ENCODE assay signal across 27 cellular contexts in the genomic region with DNA sequence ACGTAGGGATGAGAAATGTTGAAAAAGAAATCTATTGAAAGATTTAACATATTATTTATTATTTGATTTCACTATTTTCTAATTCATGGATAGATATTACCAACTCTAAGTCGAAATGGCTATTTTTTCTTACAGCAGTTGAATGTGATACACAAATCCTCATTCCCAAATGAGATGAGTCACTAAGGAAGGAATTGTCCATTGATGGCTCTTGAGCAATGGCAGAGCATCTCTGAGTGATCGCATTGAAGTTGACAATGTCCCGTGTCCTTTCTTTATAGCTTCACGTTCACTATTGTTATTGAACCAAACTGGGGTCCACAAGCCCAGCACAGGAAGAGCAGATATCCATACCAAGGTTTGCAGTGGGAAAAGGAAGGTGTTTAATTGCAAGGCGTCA.
"Had no signal": no experiment of that assay in that cellular context is flagged by ENCODE, and none has a peak within 500 bp of the region (broad histone marks: within the 10 kb centered on the region; RNA-seq: fewer than 3 reads in every experiment).

No MANE protein-coding gene starts in this region.

- H3K27me3 Mint-ChIP-seq: activated CD4-positive, alpha-beta memory T cell treated with anti-CD3 and anti-CD28 coated beads, Interleukin-2, amount 10 ng/mL, durations not matched to agents 7 days and 5 days; activated CD4-positive, alpha-beta T cell treated with anti-CD3 and anti-CD28 coated beads, Interleukin-2, amount 10 ng/mL, durations not matched to agents 24 days and 14 days; activated naive CD4-positive, alpha-beta T cell treated with anti-CD3 and anti-CD28 coated beads, Interleukin-2, amount 50 U/mL, for 24 hours; activated naive CD8-positive, alpha-beta T cell treated with anti-CD3 and anti-CD28 coated beads, Interleukin-2, amount 50 U/mL, for 24 hours; effector memory CD8-positive, alpha-beta T cell; naive B cell had no signal

- H3K4me3 Mint-ChIP-seq: activated CD4-positive, alpha-beta memory T cell treated with anti-CD3 and anti-CD28 coated beads, Interleukin-2, amount 10 ng/mL, durations not matched to agents 7 days and 5 days; activated CD4-positive, alpha-beta T cell treated with anti-CD3 and anti-CD28 coated beads, Interleukin-2, amount 10 ng/mL, durations not matched to agents 24 days and 14 days; activated naive CD4-positive, alpha-beta T cell treated with anti-CD3 and anti-CD28 coated beads, Interleukin-2, amount 50 U/mL, for 24 hours; activated naive CD8-positive, alpha-beta T cell treated with anti-CD3 and anti-CD28 coated beads, Interleukin-2, amount 50 U/mL, for 24 hours; effector memory CD8-positive, alpha-beta T cell; mesothelial cell of epicardium; naive B cell; nephron progenitor cell; T-helper 1 cell treated with Interleukin-12 subunit alpha and Interleukin-12 subunit beta and Interleukin-4 antibody, amounts not matched to agents 30 μg/mL and 1 μg/mL, for 36 hours had no signal

- H3K9me3 ChIP-seq: body of pancreas, pancreas, sigmoid colon, tibial artery had no signal

- H3K27ac ChIP-seq: body of pancreas, pancreas, psoas muscle, sigmoid colon, suprapubic skin, tibial artery had no signal

- ATAC-seq: activated naive CD8-positive, alpha-beta T cell treated with anti-CD3 and anti-CD28 coated beads, Interleukin-2, amount 50 U/mL, for 24 hours; body of pancreas; effector memory CD8-positive, alpha-beta T cell; left colon; pancreas; psoas muscle had no signal

- H3K4me1 ChIP-seq: body of pancreas, pancreas, psoas muscle, sigmoid colon, suprapubic skin, tibial artery had no signal

- H3K36me3 Mint-ChIP-seq: activated naive CD4-positive, alpha-beta T cell treated with anti-CD3 and anti-CD28 coated beads, Interleukin-2, amount 50 U/mL, for 24 hours; naive B cell had no signal

- H3K36me3 ChIP-seq: pancreas, sigmoid colon, suprapubic skin, tibial artery had no signal

- H3K4me3 ChIP-seq: body of pancreas, pancreas, psoas muscle, sigmoid colon, suprapubic skin, tibial artery had no signal

- H3K4me1 Mint-ChIP-seq: activated CD4-positive, alpha-beta memory T cell treated with anti-CD3 and anti-CD28 coated beads, Interleukin-2, amount 10 ng/mL, durations not matched to agents 7 days and 5 days; activated CD4-positive, alpha-beta T cell treated with anti-CD3 and anti-CD28 coated beads, Interleukin-2, amount 10 ng/mL, durations not matched to agents 24 days and 14 days; activated naive CD4-positive, alpha-beta T cell treated with anti-CD3 and anti-CD28 coated beads, Interleukin-2, amount 50 U/mL, for 24 hours; activated naive CD8-positive, alpha-beta T cell treated with anti-CD3 and anti-CD28 coated beads, Interleukin-2, amount 50 U/mL, for 24 hours; mesothelial cell of epicardium; naive B cell had no signal

- H3K27me3 ChIP-seq: body of pancreas, pancreas, sigmoid colon, suprapubic skin, tibial artery had no signal

- DNase-seq: activated CD4-positive, alpha-beta memory T cell treated with anti-CD3 and anti-CD28 coated beads, Interleukin-2, amount 10 ng/mL, durations not matched to agents 7 days and 5 days; activated CD4-positive, alpha-beta T cell treated with anti-CD3 and anti-CD28 coated beads, Interleukin-2, amount 10 ng/mL, durations not matched to agents 24 days and 14 days; activated CD4-positive, CD25-positive, alpha-beta regulatory T cell treated with anti-CD3 and anti-CD28 coated beads, Interleukin-2, amount 50 U/mL, for 72 hours; activated naive CD8-positive, alpha-beta T cell treated with anti-CD3 and anti-CD28 coated beads, Interleukin-2, amount 50 U/mL, for 24 hours; activated T-cell treated with anti-CD3 and anti-CD28 coated beads, Interleukin-2, amount 50 U/mL, for 48 hours; body of pancreas; effector memory CD8-positive, alpha-beta T cell; erythroblast; kidney; left colon; mammary epithelial cell; naive B cell; nephron progenitor cell; pancreas; psoas muscle; sigmoid colon; stimulated activated CD4-positive, alpha-beta T cell treated with anti-CD3 and anti-CD28 coated beads, Interleukin-15, amount 100 ng/mL, for 24 hours; stimulated activated CD4-positive, alpha-beta T cell treated with anti-CD3 and anti-CD28 coated beads, Interleukin-2, amount 100 ng/mL, for 24 hours; stimulated activated naive CD4-positive, alpha-beta T cell; SW 1271; T1000; tibial artery had no signal

- H3K27ac Mint-ChIP-seq: activated CD4-positive, alpha-beta memory T cell treated with anti-CD3 and anti-CD28 coated beads, Interleukin-2, amount 10 ng/mL, durations not matched to agents 7 days and 5 days; activated CD4-positive, alpha-beta T cell treated with anti-CD3 and anti-CD28 coated beads, Interleukin-2, amount 10 ng/mL, durations not matched to agents 24 days and 14 days; activated naive CD4-positive, alpha-beta T cell treated with anti-CD3 and anti-CD28 coated beads, Interleukin-2, amount 50 U/mL, for 24 hours; activated naive CD8-positive, alpha-beta T cell treated with anti-CD3 and anti-CD28 coated beads, Interleukin-2, amount 50 U/mL, for 24 hours; activated T-helper 2 cell treated with anti-CD3 and anti-CD28 coated beads, Interferon-gamma antibody, Interleukin-2, Interleukin-4, amounts not matched to agents 10 μg/mL and 5 μg/mL and 100 μg/mL, durations not matched to agents 14 hours and 24 hours and 36 hours; effector memory CD8-positive, alpha-beta T cell; mesothelial cell of epicardium; naive B cell; T-helper 1 cell treated with Interleukin-12 subunit alpha and Interleukin-12 subunit beta and Interleukin-4 antibody, amounts not matched to agents 30 μg/mL and 1 μg/mL, for 36 hours had no signal
